In genomic region chr10:9075420-9075819, GRCh38 we compare ENCODE assay signal across 23 cellular contexts.
"Had no signal": no experiment of that assay in that cellular context is flagged by ENCODE, and none has a peak within 500 bp of the region (broad histone marks: within the 10 kb centered on the region; RNA-seq: fewer than 3 reads in every experiment).

No MANE protein-coding gene starts in this region.

- ATAC-seq: left ventricle myocardium superior; natural killer cell; stimulated activated naive B cell treated with anti-CD40 and anti-IgM and Interleukin-4, amounts not matched to agents 10 μg/mL and 1 μg/mL and 100 μg/mL, for 72 hours had no signal

- H3K36me3 ChIP-seq: sigmoid colon, thyroid gland had no signal

- DNase-seq: activated CD4-positive, alpha-beta T cell treated with anti-CD3 and anti-CD28 coated beads, Interleukin-2, amount 10 ng/mL, durations not matched to agents 24 days and 14 days; activated CD4-positive, CD25-positive, alpha-beta regulatory T cell; activated naive CD4-positive, alpha-beta T cell treated with anti-CD3 and anti-CD28 coated beads, Interleukin-2, amount 10 ng/mL, durations not matched to agents 7 days and 5 days; activated naive CD8-positive, alpha-beta T cell treated with anti-CD3 and anti-CD28 coated beads, Interleukin-2, amount 50 U/mL, for 24 hours; activated T-cell treated with anti-CD3 and anti-CD28 coated beads, Interleukin-2, amount 50 U/mL, for 4 hours; aorta; cerebellar nuclear complex; effector memory CD4-positive, alpha-beta T cell; foreskin melanocyte; hypothalamus; kidney glomerular epithelial cell; left ventricle myocardium superior; mesendoderm; natural killer cell; posterior cingulate gyrus; sigmoid colon; stimulated activated naive B cell treated with anti-CD40 and anti-IgM and Interleukin-4, amounts not matched to agents 10 μg/mL and 1 μg/mL and 100 μg/mL, for 72 hours; T-helper 1 cell; T-helper 9 cell; thyroid gland had no signal

- H3K27ac Mint-ChIP-seq: activated CD4-positive, alpha-beta T cell treated with anti-CD3 and anti-CD28 coated beads, Interleukin-2, amount 10 ng/mL, durations not matched to agents 24 days and 14 days; activated naive CD4-positive, alpha-beta T cell treated with anti-CD3 and anti-CD28 coated beads, Interleukin-2, amount 10 ng/mL, durations not matched to agents 7 days and 5 days; dendritic cell treated with granulocyte-macrophage colony-stimulating factor and Interleukin-4, amounts not matched to agents 40 ng/mL and 50 ng/mL, for 4 days; natural killer cell; stimulated activated naive B cell treated with anti-CD40 and anti-IgM and Interleukin-4, amounts not matched to agents 10 μg/mL and 1 μg/mL and 100 μg/mL, for 72 hours had no signal

- FAIRE-seq: bronchial epithelial cell had no signal

- H3K4me3 ChIP-seq: sigmoid colon, thyroid gland had no signal

- H3K9me3 Mint-ChIP-seq: activated T-cell treated with anti-CD3 and anti-CD28 coated beads, Interleukin-2, amount 50 U/mL, for 4 hours; dendritic cell treated with granulocyte-macrophage colony-stimulating factor and Interleukin-4, amounts not matched to agents 40 ng/mL and 50 ng/mL, for 4 days had no signal

- H3K27me3 ChIP-seq: sigmoid colon, thyroid gland had no signal

- H3K4me1 ChIP-seq: sigmoid colon, thyroid gland had no signal

- H3K36me3 Mint-ChIP-seq: activated naive CD4-positive, alpha-beta T cell treated with anti-CD3 and anti-CD28 coated beads, Interleukin-2, amount 10 ng/mL, durations not matched to agents 7 days and 5 days; natural killer cell; stimulated activated naive B cell treated with anti-CD40 and anti-IgM and Interleukin-4, amounts not matched to agents 10 μg/mL and 1 μg/mL and 100 μg/mL, for 72 hours had no signal

- H3K27ac ChIP-seq: sigmoid colon, thyroid gland had no signal

- H3K9me3 ChIP-seq: sigmoid colon, thyroid gland had no signal

- H3K4me1 Mint-ChIP-seq: activated CD4-positive, alpha-beta T cell treated with anti-CD3 and anti-CD28 coated beads, Interleukin-2, amount 10 ng/mL, durations not matched to agents 24 days and 14 days; activated naive CD4-positive, alpha-beta T cell treated with anti-CD3 and anti-CD28 coated beads, Interleukin-2, amount 10 ng/mL, durations not matched to agents 7 days and 5 days; natural killer cell; stimulated activated naive B cell treated with anti-CD40 and anti-IgM and Interleukin-4, amounts not matched to agents 10 μg/mL and 1 μg/mL and 100 μg/mL, for 72 hours had no signal

- H3K4me3 Mint-ChIP-seq: activated CD4-positive, alpha-beta T cell treated with anti-CD3 and anti-CD28 coated beads, Interleukin-2, amount 10 ng/mL, durations not matched to agents 24 days and 14 days; activated CD8-positive, alpha-beta T cell treated with anti-CD3 and anti-CD28 coated beads for 36 hours; activated naive CD4-positive, alpha-beta T cell treated with anti-CD3 and anti-CD28 coated beads, Interleukin-2, amount 10 ng/mL, durations not matched to agents 7 days and 5 days; activated naive CD8-positive, alpha-beta T cell treated with anti-CD3 and anti-CD28 coated beads, Interleukin-2, amount 50 U/mL, for 24 hours; activated T-cell treated with anti-CD3 and anti-CD28 coated beads, Interleukin-2, amount 50 U/mL, for 4 hours; dendritic cell treated with granulocyte-macrophage colony-stimulating factor and Interleukin-4, amounts not matched to agents 40 ng/mL and 50 ng/mL, for 4 days; natural killer cell; stimulated activated naive B cell treated with anti-CD40 and anti-IgM and Interleukin-4, amounts not matched to agents 10 μg/mL and 1 μg/mL and 100 μg/mL, for 72 hours had no signal

- H3K27me3 Mint-ChIP-seq: activated CD4-positive, alpha-beta T cell treated with anti-CD3 and anti-CD28 coated beads, Interleukin-2, amount 10 ng/mL, durations not matched to agents 24 days and 14 days; activated naive CD4-positive, alpha-beta T cell treated with anti-CD3 and anti-CD28 coated beads, Interleukin-2, amount 10 ng/mL, durations not matched to agents 7 days and 5 days; activated naive CD8-positive, alpha-beta T cell treated with anti-CD3 and anti-CD28 coated beads, Interleukin-2, amount 50 U/mL, for 24 hours; dendritic cell treated with granulocyte-macrophage colony-stimulating factor and Interleukin-4, amounts not matched to agents 40 ng/mL and 50 ng/mL, for 4 days had no signal
